8 cellular contexts compared by ENCODE assay signal in genomic region chr2:25165992-25166618, GRCh38. TPM values are rescaled to one million over a fixed set of nuclear protein-coding genes. Genes with fewer than 3 reads are reported as not detected.
DNase-seq lines count a peak whose midpoint lies in the region; ATAC-seq and TF ChIP-seq lines count a peak whose summit lies in the region.

No MANE protein-coding gene starts in this region.

- TF ChIP-seq CTCF in GM20000 (IDR thresholded peaks at IDR 0.05; ENCODE audit: extremely low read depth, missing control alignments) (peak; percentile 68), mucosa of descending colon (IDR thresholded peaks at IDR 0.05) (no peak)

- no peak overlapping the region for H3K4me3 Mint-ChIP-seq in activated naive CD8-positive, alpha-beta T cell treated with anti-CD3 and anti-CD28 coated beads for 36 hours

- ATAC-seq in mucosa of descending colon, result peak; percentile 87

- H3K27me3 Mint-ChIP-seq in activated naive CD8-positive, alpha-beta T cell treated with anti-CD3 and anti-CD28 coated beads for 36 hours, result peaks cover 41% of the 10 kb centered on the region

- H3K9me3 ChIP-seq in mucosa of descending colon, result no peaks in the 10 kb centered on the region

- H3K4me3 ChIP-seq in mucosa of descending colon, result no peak overlapping the region

- intact Hi-C loops in mucosa of descending colon (cut with DNase I, micrococcal nuclease), result no loop called here

- peak; percentile 12 for DNase-seq in GF-D8 (lab: John Stamatoyannopoulos, UW)
- DNase-seq in GM20000 (ENCODE audit: low spot score), result peak; percentile 85
- peak; percentile 34 for DNase-seq in HPDE6-E6E7 (ENCODE audit: extremely low spot score)
- peak; percentile 41 for DNase-seq in RPMI7951 (ENCODE audit: low read depth)
- DNase-seq in activated naive CD8-positive, alpha-beta T cell treated with anti-CD3 and anti-CD28 coated beads for 36 hours, result peak; percentile 55
- DNase-seq in mucosa of descending colon, result peak; percentile 67 to 75 (median 69)
- DNase-seq in mesenteric fat pad (ENCODE audit: low spot score), result no peak
- no peak for DNase-seq in T1000 (lab: John Stamatoyannopoulos, UW)

- peaks cover 9% of the 10 kb centered on the region for H3K4me1 ChIP-seq in mucosa of descending colon (ENCODE audit: low read depth)

- no peak overlapping the region for H3K27ac Mint-ChIP-seq in activated naive CD8-positive, alpha-beta T cell treated with anti-CD3 and anti-CD28 coated beads for 36 hours

- peaks cover 24% of the 10 kb centered on the region for H3K4me1 Mint-ChIP-seq in activated naive CD8-positive, alpha-beta T cell treated with anti-CD3 and anti-CD28 coated beads for 36 hours

- H3K36me3 Mint-ChIP-seq in activated naive CD8-positive, alpha-beta T cell treated with anti-CD3 and anti-CD28 coated beads for 36 hours, result no peaks in the 10 kb centered on the region

- H3K36me3 ChIP-seq in mucosa of descending colon (ENCODE audit: low read depth), result no peaks in the 10 kb centered on the region

- H3K9me3 Mint-ChIP-seq in activated naive CD8-positive, alpha-beta T cell treated with anti-CD3 and anti-CD28 coated beads for 36 hours, result no peaks in the 10 kb centered on the region

RNA-seq across cellular contexts. Expression of gene POMC, which starts 2.3 kb away (rescaled TPM):
- total RNA-seq in RPMI7951 (2014; rRNA removed; shearing (Covaris generic)), result 5.8 and 9.0 TPM in 2 replicates
- total RNA-seq in activated naive CD8-positive, alpha-beta T cell treated with anti-CD3 and anti-CD28 coated beads for 36 hours, result 1 to 10 TPM; 6.3 to 6.8 TPM
- total RNA-seq in mucosa of descending colon (1 to 10 TPM in 1 of 3 donors, under 1 TPM in 2; 0.29 to 1.8 (median 0.31) TPM), mesenteric fat pad (3.4 TPM)

Comparison
In these comparisons a context has a peak if more than half of its experiments do, and no peak if none do; other contexts are left out.
1. DNase-seq: peak in GF-D8 (single experiment), GM20000 (single experiment), HPDE6-E6E7 (single experiment), RPMI7951 (single experiment), activated naive CD8-positive, alpha-beta T cell treated with anti-CD3 and anti-CD28 coated beads for 36 hours (single experiment) and mucosa of descending colon (3 of 3); none in mesenteric fat pad (single experiment) and T1000 (single experiment).